Comparison of ENCODE assay signal across 8 cellular contexts in genomic region chr16:4253394-4254150, GRCh38. TPM values are rescaled to one million over a fixed set of nuclear protein-coding genes. Genes with fewer than 3 reads are reported as not detected.
DNase-seq lines count a peak whose midpoint lies in the region; ATAC-seq, FAIRE-seq and TF ChIP-seq lines count a peak whose summit lies in the region.

No MANE protein-coding gene starts in this region.

- peak; percentile 94 for FAIRE-seq in kidney (lab: Jason Lieb, UNC)

- DNase-seq in AML-193 (lab: John Stamatoyannopoulos, UW): peak; percentile 91 to 94
- DNase-seq in NCI-H446 treated with DMSO at 0.1 percent for 48 hours (lab: John Stamatoyannopoulos, UW): peak; percentile 96
- DNase-seq in activated CD4-positive, CD25-positive, alpha-beta regulatory T cell treated with anti-CD3 and anti-CD28 coated beads, Interleukin-2, amount 50 U/mL, for 72 hours: peak; percentile 99
- peak; percentile 82 to 92 for DNase-seq in cerebellar nuclear complex (lab: John Stamatoyannopoulos, UW)
- DNase-seq in kidney: peak; percentile 100
- peak; percentile 99 for DNase-seq in stimulated activated CD4-positive, alpha-beta T cell treated with anti-CD3 and anti-CD28 coated beads, Interleukin-15, amount 100 ng/mL, for 1 hour (ENCODE audit: low read depth in 1 of 2, low spot score in 1 of 2)

- intact Hi-C loops in kidney (cut with DNase I): no loop called here

- H3K9ac ChIP-seq in kidney (ENCODE audit: low read length in 2 of 2): peak overlapping the region; percentile 79 to 94

- H3K27ac ChIP-seq in kidney (ENCODE audit: low read depth in 2 of 2, low read length in 2 of 2): peak overlapping the region; percentile 96

- H3K36me3 ChIP-seq in kidney (ENCODE audit: control insufficient read depth in 1 of 2, insufficient read depth in 2 of 2, low read length in 2 of 2): no peaks in the 10 kb centered on the region

- peak overlapping the region; percentile 77 to 82 for H3K4me3 ChIP-seq in kidney (ENCODE audit: low read length in 2 of 2)

- peak; percentile 96 for TF ChIP-seq POLR2A in GM19099 (IDR thresholded peaks at IDR 0.05; ENCODE audit: extremely low read depth, insufficient read length, low read depth)

- TF ChIP-seq CTCF in kidney (IDR thresholded peaks at IDR 0.05; ENCODE audit: borderline replicate concordance, extremely low read depth, insufficient read depth): no peak

- ATAC-seq in HG03378 (IDR thresholded peaks at IDR 0.05; ENCODE audit: unreplicated experiment): peak; percentile 90

- H3K9me3 ChIP-seq in kidney (ENCODE audit: control insufficient read depth in 1 of 2, low read length in 2 of 2): no peaks in the 10 kb centered on the region

- H3K4me1 ChIP-seq in kidney (ENCODE audit: control insufficient read depth in 1 of 2, insufficient read depth in 1 of 2, low read depth in 1 of 2, low read length in 2 of 2): no peaks in the 10 kb centered on the region

RNA-seq across cellular contexts. Expression of gene SRL, which starts 11.7 kb away (rescaled TPM):
- total RNA-seq in kidney: 3.3 TPM
- polyA plus RNA-seq in kidney (ENCODE audit: insufficient read depth, low read depth, low replicate concordance): 2.6 TPM

RNA-seq across cellular contexts. Expression of gene TFAP4, which starts 19.3 kb away (rescaled TPM):
- total RNA-seq in kidney: 11.9 TPM
- polyA plus RNA-seq in kidney (ENCODE audit: insufficient read depth, low read depth, low replicate concordance): 3.2 TPM

Comparison
In these comparisons a context has a peak if more than half of its experiments do, and no peak if none do; other contexts are left out.
1. Peak in every context shown above with its lines: DNase-seq, ATAC-seq, H3K4me3 ChIP-seq and H3K27ac ChIP-seq.